ENCODE assay signal across 8 cellular contexts in genomic region chr12:52032431-52032796, GRCh38. TPM values are rescaled to one million over a fixed set of nuclear protein-coding genes. Genes with fewer than 3 reads are reported as not detected.
DNase-seq lines count a peak whose midpoint lies in the region; ATAC-seq and TF ChIP-seq lines count a peak whose summit lies in the region.

No MANE protein-coding gene starts in this region.

- peaks cover 13% of the 10 kb centered on the region for H3K79me1 ChIP-seq in trophoblast cell (ENCODE audit: low read length)

- DNase-seq in H7, result no peak
- no peak for DNase-seq in activated T-helper 2 cell treated with anti-CD3 and anti-CD28 coated beads, Interferon-gamma antibody, Interleukin-2, Interleukin-4, amounts not matched to agents 10 μg/mL and 5 μg/mL and 100 μg/mL, durations not matched to agents 14 hours and 24 hours and 36 hours (ENCODE audit: low spot score)
- DNase-seq in heart right ventricle, result peak in 1 of 2 donors; percentile 87
- DNase-seq in trophoblast cell, result no peak
- DNase-seq in SW 1271 (lab: John Stamatoyannopoulos, UW), result no peak
- DNase-seq in NK-92 treated with Interleukin-12 subunit alpha and Interleukin-12 subunit beta, amount 100 ng/mL, for 24 hours (lab: John Stamatoyannopoulos, UW), result no peak

- H3K4ac ChIP-seq in trophoblast cell (ENCODE audit: low read depth, low read length), result no peak overlapping the region

- no peaks in the 10 kb centered on the region for H3K9me3 Mint-ChIP-seq in activated T-helper 2 cell treated with anti-CD3 and anti-CD28 coated beads, Interferon-gamma antibody, Interleukin-2, Interleukin-4, amounts not matched to agents 10 μg/mL and 5 μg/mL and 100 μg/mL, durations not matched to agents 14 hours and 24 hours and 36 hours

- H3K18ac ChIP-seq in trophoblast cell (ENCODE audit: low read length), result no peak overlapping the region

- no peak overlapping the region for H3K14ac ChIP-seq in trophoblast cell (ENCODE audit: low read length)

- peak overlapping the region; percentile 24; the same call in 1 of the 2 replicates for H3K4me3 ChIP-seq in H7 (ENCODE audit: insufficient read depth, low read depth, low read length)
- peak overlapping the region in 9 of 10 donors; percentile 6 to 52 (median 34) for H3K4me3 ChIP-seq in heart right ventricle
- no peak overlapping the region for H3K4me3 ChIP-seq in trophoblast cell (ENCODE audit: low read depth, low read length)

- no peak overlapping the region for H3K9ac ChIP-seq in trophoblast cell (ENCODE audit: low read length)

- H3K27ac ChIP-seq in 22Rv1 (peak overlapping the region; percentile 72), heart right ventricle (peak overlapping the region; percentile 84 to 95 (median 89)), trophoblast cell (ENCODE audit: low read depth, low read length) (no peak overlapping the region)

- ATAC-seq in heart right ventricle (peak in 6 of 8 donors; percentile 30 to 57 (median 49)), GM18520 (IDR thresholded peaks at IDR 0.05; ENCODE audit: unreplicated experiment) (no peak)

- H3K36me3 ChIP-seq in H7 (replicated peaks; ENCODE audit: control insufficient read depth, insufficient read depth, low read length) (no peaks in the 10 kb centered on the region), heart right ventricle (no peaks in the 10 kb centered on the region), trophoblast cell (ENCODE audit: control insufficient read depth in 1 of 2, insufficient read depth in 2 of 2, low read length in 2 of 2) (no peaks in the 10 kb centered on the region)

- H2BK120ac ChIP-seq in trophoblast cell (ENCODE audit: insufficient read depth, low read length, poor library complexity), result no peak overlapping the region

- no peak overlapping the region for H4K91ac ChIP-seq in trophoblast cell (ENCODE audit: low read depth, low read length)

- H3K4me2 ChIP-seq in trophoblast cell (ENCODE audit: low read length), result peak overlapping the region; percentile 59

- H3K4me1 Mint-ChIP-seq in activated T-helper 2 cell treated with anti-CD3 and anti-CD28 coated beads, Interferon-gamma antibody, Interleukin-2, Interleukin-4, amounts not matched to agents 10 μg/mL and 5 μg/mL and 100 μg/mL, durations not matched to agents 14 hours and 24 hours and 36 hours (ENCODE audit: low read depth), result peaks cover 33% of the 10 kb centered on the region

- H2AFZ ChIP-seq in trophoblast cell (ENCODE audit: insufficient read depth, low read length, poor library complexity), result no peak overlapping the region

- WGBS in heart right ventricle, 2 donors, result 3% methylated on average over 5 of the region's 5 CpGs
- WGBS in trophoblast cell (ENCODE audit: extremely low coverage, insufficient coverage, insufficient read length), result no CpG with 5 or more reads among the region's 5 CpGs

- H3K4me3 Mint-ChIP-seq in activated T-helper 2 cell treated with anti-CD3 and anti-CD28 coated beads, Interferon-gamma antibody, Interleukin-2, Interleukin-4, amounts not matched to agents 10 μg/mL and 5 μg/mL and 100 μg/mL, durations not matched to agents 14 hours and 24 hours and 36 hours (ENCODE audit: low read depth), result peak overlapping the region; percentile 73

- H4K12ac ChIP-seq in trophoblast cell (ENCODE audit: low read depth, low read length), result no peak overlapping the region

- H3K36me3 Mint-ChIP-seq in activated T-helper 2 cell treated with anti-CD3 and anti-CD28 coated beads, Interferon-gamma antibody, Interleukin-2, Interleukin-4, amounts not matched to agents 10 μg/mL and 5 μg/mL and 100 μg/mL, durations not matched to agents 14 hours and 24 hours and 36 hours (ENCODE audit: low read depth), result no peaks in the 10 kb centered on the region

- H3K27ac Mint-ChIP-seq in activated T-helper 2 cell treated with anti-CD3 and anti-CD28 coated beads, Interferon-gamma antibody, Interleukin-2, Interleukin-4, amounts not matched to agents 10 μg/mL and 5 μg/mL and 100 μg/mL, durations not matched to agents 14 hours and 24 hours and 36 hours, result peak overlapping the region; percentile 54

- intact Hi-C loops in activated T-helper 2 cell treated with anti-CD3 and anti-CD28 coated beads, Interferon-gamma antibody, Interleukin-2, Interleukin-4, amounts not matched to agents 10 μg/mL and 5 μg/mL and 100 μg/mL, durations not matched to agents 14 hours and 24 hours and 36 hours (cut with micrococcal nuclease), result no loop called here
- intact Hi-C loops in heart right ventricle (cut with DNase I), result loop anchor here in 3 of 10 donors (2.0 to 5.0 kb wide), 4 partner anchors 18 to 94 kb away; partner anchors contain the start of genes NR4A1 (in 3 of the 3) and ATG101 (in 2 of the 3)

- H3K23ac ChIP-seq in trophoblast cell (ENCODE audit: low read length), result no peak overlapping the region

- no peak overlapping the region for H2BK5ac ChIP-seq in trophoblast cell (ENCODE audit: low read depth, low read length, poor library complexity)

- H4K8ac ChIP-seq in trophoblast cell (ENCODE audit: low read depth, low read length), result peak overlapping the region; percentile 35

- peaks cover 6% of the 10 kb centered on the region for H3K27me3 Mint-ChIP-seq in activated T-helper 2 cell treated with anti-CD3 and anti-CD28 coated beads, Interferon-gamma antibody, Interleukin-2, Interleukin-4, amounts not matched to agents 10 μg/mL and 5 μg/mL and 100 μg/mL, durations not matched to agents 14 hours and 24 hours and 36 hours (ENCODE audit: low read depth)

- no peaks in the 10 kb centered on the region for H3K9me3 ChIP-seq in heart right ventricle
- H3K9me3 ChIP-seq in trophoblast cell (ENCODE audit: insufficient read depth, low read depth, low read length), result peaks cover 1% of the 10 kb centered on the region

- TF ChIP-seq CTCF in 22Rv1 (IDR thresholded peaks at IDR 0.05) (no peak), heart right ventricle (IDR thresholded peaks at IDR 0.05) (no peak)

- no peak overlapping the region for H2AK5ac ChIP-seq in trophoblast cell (ENCODE audit: low read length)

- no peak overlapping the region for H2BK12ac ChIP-seq in trophoblast cell (ENCODE audit: low read length)

- peaks cover 3% of the 10 kb centered on the region for H3K79me2 ChIP-seq in trophoblast cell (ENCODE audit: control insufficient read depth, insufficient read depth, low read length, poor library complexity)

- H3K4me1 ChIP-seq in heart right ventricle (peaks cover 21 to 68% (median 52%) of the 10 kb centered on the region in 9 donors), trophoblast cell (ENCODE audit: control insufficient read depth in 1 of 2, insufficient read depth in 2 of 2, low read length in 2 of 2) (peaks cover 8 to 14% of the 10 kb centered on the region in 2 experiments)

- H3K27me3 ChIP-seq in H7 (ENCODE audit: control insufficient read depth, insufficient read depth, low read length), result peaks cover 30% of the 10 kb centered on the region
- peaks cover 0 to 5% (median 0%) of the 10 kb centered on the region in 7 donors for H3K27me3 ChIP-seq in heart right ventricle
- no peaks in the 10 kb centered on the region for H3K27me3 ChIP-seq in trophoblast cell (ENCODE audit: insufficient read depth, low read length)

RNA-seq across cellular contexts. Expression of gene NR4A1, which starts 18.8 kb away (rescaled TPM):
- total RNA-seq in H7 (2014; rRNA removed; shearing (Covaris generic)), result 11.8 and 29.6 TPM in 2 replicates
- 134 and 139 TPM in 2 replicates for total RNA-seq in activated T-helper 2 cell treated with anti-CD3 and anti-CD28 coated beads, Interferon-gamma antibody, Interleukin-2, Interleukin-4, amounts not matched to agents 10 μg/mL and 5 μg/mL and 100 μg/mL, durations not matched to agents 14 hours and 24 hours and 36 hours
- total RNA-seq in heart right ventricle, result 100 to 1,000 TPM in 6 of 10 donors, 10 to 100 TPM in 4; 34.6 to 588 (median 105) TPM
- 10 to 100 TPM; 53.2 to 83.0 TPM for polyA plus RNA-seq in heart right ventricle
- 65.4 and 69.2 TPM in 2 replicates for polyA plus RNA-seq in trophoblast cell (2013)

RNA-seq across cellular contexts. Expression of gene TAMALIN, which starts 25.7 kb away (rescaled TPM):
- total RNA-seq in H7 (2014; rRNA removed; shearing (Covaris generic)), result 2.2 and 3.6 TPM in 2 replicates
- 6.0 and 6.1 TPM in 2 replicates for total RNA-seq in activated T-helper 2 cell treated with anti-CD3 and anti-CD28 coated beads, Interferon-gamma antibody, Interleukin-2, Interleukin-4, amounts not matched to agents 10 μg/mL and 5 μg/mL and 100 μg/mL, durations not matched to agents 14 hours and 24 hours and 36 hours
- 10 to 100 TPM; 16.6 to 47.0 (median 23.9) TPM for total RNA-seq in heart right ventricle
- 10 to 100 TPM; 27.2 to 58.8 TPM for polyA plus RNA-seq in heart right ventricle
- 2.2 and 2.6 TPM in 2 replicates for polyA plus RNA-seq in trophoblast cell (2013)

RNA-seq across cellular contexts. Expression of gene ATG101, which starts 37.4 kb away (rescaled TPM):
- total RNA-seq in H7 (2014; rRNA removed; shearing (Covaris generic)), result 67.3 and 75.7 TPM in 2 replicates
- 44.6 and 45.9 TPM in 2 replicates for total RNA-seq in activated T-helper 2 cell treated with anti-CD3 and anti-CD28 coated beads, Interferon-gamma antibody, Interleukin-2, Interleukin-4, amounts not matched to agents 10 μg/mL and 5 μg/mL and 100 μg/mL, durations not matched to agents 14 hours and 24 hours and 36 hours
- 10 to 100 TPM; 17.5 to 31.8 (median 22.2) TPM for total RNA-seq in heart right ventricle
- 10 to 100 TPM; 14.6 to 90.2 TPM for polyA plus RNA-seq in heart right ventricle
- polyA plus RNA-seq in trophoblast cell (2013), result 42.6 and 44.2 TPM in 2 replicates

RNA-seq across cellular contexts. Expression of gene SMIM41, which starts 47.1 kb away (rescaled TPM):
- total RNA-seq in H7 (2014; rRNA removed; shearing (Covaris generic)), result not detected in 2 replicates
- total RNA-seq in activated T-helper 2 cell treated with anti-CD3 and anti-CD28 coated beads, Interferon-gamma antibody, Interleukin-2, Interleukin-4, amounts not matched to agents 10 μg/mL and 5 μg/mL and 100 μg/mL, durations not matched to agents 14 hours and 24 hours and 36 hours, result 0.14 and 0.16 TPM in 2 replicates
- under 1 TPM in 3 of 10 donors, not detected in 7; 0.19 to 0.52 (median 0.26) TPM for total RNA-seq in heart right ventricle
- under 1 TPM in 1 of 2 donors, not detected in 1; 0.29 TPM for polyA plus RNA-seq in heart right ventricle
- not detected in 2 replicates for polyA plus RNA-seq in trophoblast cell (2013)
